14 cellular contexts compared by ENCODE assay signal in genomic region chr17:79916506-79916905, GRCh38.
"Had no signal": no experiment of that assay in that cellular context is flagged by ENCODE, and none has a peak within 500 bp of the region (broad histone marks: within the 10 kb centered on the region; RNA-seq: fewer than 3 reads in every experiment).

No MANE protein-coding gene starts in this region.

- H3K4me3 ChIP-seq: coronary artery, esophagus squamous epithelium, gastrocnemius medialis, heart left ventricle, mucosa of descending colon had no signal

- H3K27ac ChIP-seq: coronary artery, esophagus squamous epithelium, gastrocnemius medialis, heart left ventricle had no signal

- H3K9me3 ChIP-seq: esophagus squamous epithelium, gastrocnemius medialis, heart left ventricle, mucosa of descending colon had no signal

- DNase-seq: activated CD4-positive, alpha-beta memory T cell treated with anti-CD3 and anti-CD28 coated beads, Interleukin-2, amount 10 ng/mL, durations not matched to agents 7 days and 5 days; activated effector memory CD4-positive, alpha-beta T cell treated with anti-CD3 and anti-CD28 coated beads, Interleukin-2, amount 50 U/mL, for 16 hours; activated T-cell treated with anti-CD3 and anti-CD28 coated beads for 4 hours; esophagus squamous epithelium; gastrocnemius medialis; left cardiac atrium; nephron progenitor cell; retina; stimulated activated CD4-positive, alpha-beta T cell treated with anti-CD3 and anti-CD28 coated beads, Interleukin-4, amount 100 ng/mL, for 24 hours; stimulated activated naive CD4-positive, alpha-beta T cell treated with Interleukin-2 at 50 U/mL for 16 hours had no signal

- ATAC-seq: gastrocnemius medialis had no signal

- H3K36me3 ChIP-seq: esophagus squamous epithelium, gastrocnemius medialis, heart left ventricle had no signal

- FAIRE-seq: bronchial epithelial cell had no signal
